Comparison of ENCODE assay signal across 27 cellular contexts in the genomic region with DNA sequence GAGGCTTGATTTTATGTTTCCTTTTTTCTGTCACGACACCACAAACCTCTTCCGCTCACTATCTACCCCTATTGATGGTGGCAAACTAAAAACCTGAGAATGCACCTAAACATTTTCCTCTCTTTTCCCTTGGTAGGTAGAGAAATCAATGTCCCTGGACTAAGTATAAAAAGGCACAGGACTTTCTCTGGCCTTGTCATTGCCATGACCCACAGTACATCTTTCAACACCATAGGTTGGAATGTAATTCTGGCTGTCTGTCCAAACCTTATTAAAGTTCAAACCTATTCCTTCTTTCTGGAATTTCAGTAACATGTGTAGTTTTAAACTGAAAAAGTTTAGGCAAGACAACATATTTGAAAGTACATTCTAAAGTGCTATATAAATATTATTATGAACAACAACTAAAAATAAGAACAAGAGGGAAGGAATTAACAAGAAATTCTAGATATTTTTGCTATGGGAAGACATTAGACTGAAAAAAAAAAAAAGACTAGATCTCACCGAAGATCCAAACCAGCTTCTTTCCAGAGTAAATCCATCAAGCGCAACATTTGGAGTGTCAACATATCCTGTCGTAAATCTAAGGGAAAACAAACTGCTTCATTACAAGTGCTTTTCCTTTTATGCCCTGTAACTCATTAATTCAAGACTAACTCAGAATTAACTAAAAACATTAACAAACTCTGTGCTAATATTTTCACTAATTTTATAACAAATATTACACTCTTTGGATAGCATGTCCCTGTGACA.
A peak's percentile ranks its signal among the peaks of the same experiment; 100 is the strongest.
DNase-seq lines count a peak whose midpoint lies in the region; ATAC-seq, FAIRE-seq and TF ChIP-seq lines count a peak whose summit lies in the region.
"Had no signal": no experiment of that assay in that cellular context is flagged by ENCODE, and none has a peak within 500 bp of the region (broad histone marks: within the 10 kb centered on the region; RNA-seq: fewer than 3 reads in every experiment).

No MANE protein-coding gene starts in this region.

- H3K4me3 Mint-ChIP-seq in T-helper 17 cell: no peak overlapping the region
- no peak overlapping the region for H3K4me3 Mint-ChIP-seq in activated CD4-positive, alpha-beta T cell treated with anti-CD3 and anti-CD28 coated beads, Interleukin-2, amount 10 ng/mL, durations not matched to agents 7 days and 5 days
- H3K4me3 Mint-ChIP-seq: activated CD4-positive, alpha-beta T cell treated with anti-CD3 and anti-CD28 coated beads for 36 hours; activated naive CD8-positive, alpha-beta T cell treated with anti-CD3 and anti-CD28 coated beads, Interleukin-2, amount 50 U/mL, for 24 hours; IgD-negative memory B cell; stimulated activated naive CD8-positive, alpha-beta T cell treated with anti-CD3 and anti-CD28 coated beads, Interleukin-15, Interleukin-2, amounts not matched to agents 100 ng/mL and 50 ng/mL, for 24 hours; T-helper 1 cell treated with Interleukin-12 subunit alpha and Interleukin-12 subunit beta and Interleukin-4 antibody, amounts not matched to agents 30 μg/mL and 1 μg/mL, for 36 hours had no signal

- no peaks in the 10 kb centered on the region for H3K4me1 Mint-ChIP-seq in T-helper 17 cell
- peaks cover 2% of the 10 kb centered on the region for H3K4me1 Mint-ChIP-seq in activated CD4-positive, alpha-beta T cell treated with anti-CD3 and anti-CD28 coated beads, Interleukin-2, amount 10 ng/mL, durations not matched to agents 7 days and 5 days

- CTCF ChIA-PET in activated CD4-positive, alpha-beta T cell treated with anti-CD3 and anti-CD28 coated beads, Interleukin-2, amount 10 ng/mL, durations not matched to agents 7 days and 5 days (lab: Charles Lee): interaction anchor here (1.9 kb wide), 1 partner anchor 234 kb away, joined by 9 read pairs; no protein-coding TSS in a partner anchor

- no peaks in the 10 kb centered on the region for H3K27me3 ChIP-seq in right cardiac atrium (ENCODE audit: control insufficient read depth, insufficient read depth)
- H3K27me3 ChIP-seq: tibial artery had no signal

- POLR2A ChIA-PET in activated CD4-positive, alpha-beta T cell treated with anti-CD3 and anti-CD28 coated beads, Interleukin-2, amount 10 ng/mL, durations not matched to agents 7 days and 5 days (lab: Charles Lee): no interaction called here

- peaks cover 2% of the 10 kb centered on the region for H3K9me3 Mint-ChIP-seq in activated CD4-positive, alpha-beta T cell treated with anti-CD3 and anti-CD28 coated beads, Interleukin-2, amount 10 ng/mL, durations not matched to agents 7 days and 5 days
- H3K9me3 Mint-ChIP-seq: activated naive CD8-positive, alpha-beta T cell treated with anti-CD3 and anti-CD28 coated beads, Interleukin-2, amount 50 U/mL, for 24 hours; IgD-negative memory B cell; stimulated activated naive CD8-positive, alpha-beta T cell treated with anti-CD3 and anti-CD28 coated beads, Interleukin-15, Interleukin-2, amounts not matched to agents 100 ng/mL and 50 ng/mL, for 24 hours; T-helper 1 cell treated with Interleukin-12 subunit alpha and Interleukin-12 subunit beta and Interleukin-4 antibody, amounts not matched to agents 30 μg/mL and 1 μg/mL, for 36 hours had no signal

- no peaks in the 10 kb centered on the region for H3K27me3 Mint-ChIP-seq in T-helper 17 cell
- H3K27me3 Mint-ChIP-seq in activated CD4-positive, alpha-beta T cell treated with anti-CD3 and anti-CD28 coated beads, Interleukin-2, amount 10 ng/mL, durations not matched to agents 7 days and 5 days: no peaks in the 10 kb centered on the region
- H3K27me3 Mint-ChIP-seq: activated CD4-positive, alpha-beta T cell treated with anti-CD3 and anti-CD28 coated beads for 36 hours; activated naive CD8-positive, alpha-beta T cell treated with anti-CD3 and anti-CD28 coated beads, Interleukin-2, amount 50 U/mL, for 24 hours; IgD-negative memory B cell; stimulated activated naive CD8-positive, alpha-beta T cell treated with anti-CD3 and anti-CD28 coated beads, Interleukin-15, Interleukin-2, amounts not matched to agents 100 ng/mL and 50 ng/mL, for 24 hours had no signal

- intact Hi-C loops in Right ventricle myocardium superior (cut with DNase I): no loop called here
- intact Hi-C loops in right cardiac atrium (cut with DNase I): loop anchor here in 1 of 4 donors (10.0 kb wide), 1 partner anchor 67 kb away; no protein-coding TSS in a partner anchor

- no peak overlapping the region for H3K4me3 ChIP-seq in right cardiac atrium (ENCODE audit: low read length)
- H3K4me3 ChIP-seq: A549, SK-N-MC, skin epidermis, tibial artery had no signal

- FAIRE-seq in GM12892 (lab: Jason Lieb, UNC): no peak
- FAIRE-seq: A549 had no signal

- 83% methylated on average over 5 of the region's 5 CpGs for WGBS in right cardiac atrium

- TF ChIP-seq POLR2A in GM12892 (IDR thresholded peaks at IDR 0.05; ENCODE audit: low read depth, low read length): no peak

- H3K36me3 Mint-ChIP-seq in T-helper 17 cell (ENCODE audit: low read depth): peaks cover 5% of the 10 kb centered on the region
- H3K36me3 Mint-ChIP-seq in activated CD4-positive, alpha-beta T cell treated with anti-CD3 and anti-CD28 coated beads, Interleukin-2, amount 10 ng/mL, durations not matched to agents 7 days and 5 days (ENCODE audit: low read depth): peaks cover 10% of the 10 kb centered on the region

- H3K27ac Mint-ChIP-seq in T-helper 17 cell: peak overlapping the region; percentile 4
- no peak overlapping the region for H3K27ac Mint-ChIP-seq in activated CD4-positive, alpha-beta T cell treated with anti-CD3 and anti-CD28 coated beads, Interleukin-2, amount 10 ng/mL, durations not matched to agents 7 days and 5 days
- H3K27ac Mint-ChIP-seq: activated CD4-positive, alpha-beta T cell treated with anti-CD3 and anti-CD28 coated beads for 36 hours; activated naive CD8-positive, alpha-beta T cell treated with anti-CD3 and anti-CD28 coated beads, Interleukin-2, amount 50 U/mL, for 24 hours; stimulated activated naive CD8-positive, alpha-beta T cell treated with anti-CD3 and anti-CD28 coated beads, Interleukin-15, Interleukin-2, amounts not matched to agents 100 ng/mL and 50 ng/mL, for 24 hours; T-helper 1 cell treated with Interleukin-12 subunit alpha and Interleukin-12 subunit beta and Interleukin-4 antibody, amounts not matched to agents 30 μg/mL and 1 μg/mL, for 36 hours had no signal

- ATAC-seq in Right ventricle myocardium superior (ENCODE audit: poor library complexity) (peak; percentile 73), right cardiac atrium (no peak), T-helper 17 cell (no peak)
- ATAC-seq: A549; activated CD4-positive, alpha-beta T cell treated with anti-CD3 and anti-CD28 coated beads for 36 hours; activated naive CD8-positive, alpha-beta T cell treated with anti-CD3 and anti-CD28 coated beads, Interleukin-2, amount 50 U/mL, for 24 hours had no signal

- no peak overlapping the region for H3K27ac ChIP-seq in right cardiac atrium (ENCODE audit: low read length)
- H3K27ac ChIP-seq: A549, RWPE1, SK-N-MC, skin epidermis, tibial artery had no signal

- H3K9me3 ChIP-seq in right cardiac atrium (ENCODE audit: control insufficient read depth, low read length) (no peaks in the 10 kb centered on the region), T-helper 17 cell (ENCODE audit: control insufficient read depth, low read length, poor library complexity, severe bottlenecking) (no peaks in the 10 kb centered on the region)
- H3K9me3 ChIP-seq: tibial artery had no signal

- no peak for DNase-seq in Right ventricle myocardium superior
- no peak for DNase-seq in right cardiac atrium
- DNase-seq in T-helper 17 cell: no peak
- DNase-seq in kidney glomerular epithelial cell (lab: John Stamatoyannopoulos, UW): peak; percentile 61
- peak; percentile 87 for DNase-seq in renal cortical epithelial cell (ENCODE audit: low read depth)
- DNase-seq in activated CD4-positive, alpha-beta T cell treated with anti-CD3 and anti-CD28 coated beads, Interleukin-2, amount 10 ng/mL, durations not matched to agents 7 days and 5 days: no peak
- DNase-seq in retina: no peak
- no peak for DNase-seq in GM12892 (ENCODE audit: insufficient read length)
- DNase-seq: activated CD4-positive, alpha-beta T cell treated with anti-CD3 and anti-CD28 coated beads for 36 hours; activated gamma-delta T cell treated with Interleukin-2 at 50 U/mL for 16 hours; activated naive CD8-positive, alpha-beta T cell treated with anti-CD3 and anti-CD28 coated beads, Interleukin-2, amount 50 U/mL, for 24 hours; activated T-cell treated with anti-CD3 and anti-CD28 coated beads, Interleukin-2, amount 50 U/mL, for 1 hour; cerebellar nuclear complex; H7; mesendoderm; NCI-H1105 treated with DMSO at 0.1 percent for 48 hours; NCI-H2029; NCI-H345; NCI-H774; tibial artery had no signal

- H3K4me1 ChIP-seq in right cardiac atrium (ENCODE audit: control insufficient read depth, insufficient read depth, low read length): no peaks in the 10 kb centered on the region
- H3K4me1 ChIP-seq: tibial artery had no signal

Comparison
In these comparisons a context has a peak if more than half of its experiments do, and no peak if none do; other contexts are left out.
1. DNase-seq: peak in kidney glomerular epithelial cell (single experiment) and renal cortical epithelial cell (single experiment); none in Right ventricle myocardium superior (single experiment), right cardiac atrium (0 of 3), T-helper 17 cell (0 of 3), activated CD4-positive, alpha-beta T cell treated with anti-CD3 and anti-CD28 coated beads, Interleukin-2, amount 10 ng/mL, durations not matched to agents 7 days and 5 days (single experiment), retina (single experiment) and GM12892 (single experiment).